11 cellular contexts compared by ENCODE assay signal in genomic region chr11:130634981-130635473, GRCh38.
A peak's percentile ranks its signal among the peaks of the same experiment; 100 is the strongest.
DNase-seq lines count a peak whose midpoint lies in the region; ATAC-seq and TF ChIP-seq lines count a peak whose summit lies in the region.
"Had no signal": no experiment of that assay in that cellular context is flagged by ENCODE, and none has a peak within 500 bp of the region (broad histone marks: within the 10 kb centered on the region; RNA-seq: fewer than 3 reads in every experiment).

No MANE protein-coding gene starts in this region.

- H3K4me3 Mint-ChIP-seq in activated T-cell treated with anti-CD3 and anti-CD28 coated beads, Interleukin-2, amount 50 U/mL, for 72 hours: peak overlapping the region in 1 of 2 donors; percentile 52
- H3K4me3 Mint-ChIP-seq: activated naive CD4-positive, alpha-beta T cell treated with anti-CD3 and anti-CD28 coated beads, Interleukin-2, amount 10 ng/mL, durations not matched to agents 7 days and 5 days had no signal

- no peaks in the 10 kb centered on the region for H3K9me3 Mint-ChIP-seq in activated T-cell treated with anti-CD3 and anti-CD28 coated beads, Interleukin-2, amount 50 U/mL, for 72 hours
- H3K9me3 Mint-ChIP-seq: activated naive CD4-positive, alpha-beta T cell treated with anti-CD3 and anti-CD28 coated beads, Interleukin-2, amount 10 ng/mL, durations not matched to agents 7 days and 5 days had no signal

- intact Hi-C loops in Panc1 (cut with micrococcal nuclease; ENCODE audit: unreplicated experiment): loop anchor here (5.0 kb wide), 2 partner anchors 188 to 192 kb away; partner anchors contain the start of gene ADAMTS15
- intact Hi-C loops in upper lobe of right lung (cut with DNase I): no loop called here

- peaks cover 23% of the 10 kb centered on the region for H3K4me1 Mint-ChIP-seq in activated T-cell treated with anti-CD3 and anti-CD28 coated beads, Interleukin-2, amount 50 U/mL, for 72 hours (ENCODE audit: low read depth)

- POLR2A ChIA-PET in Panc1 (lab: Charles Lee): interaction anchor here (0.6 kb wide), 1 partner anchor 1546 kb away, joined by 5 read pairs; no protein-coding TSS in a partner anchor

- H3K27me3 Mint-ChIP-seq in activated T-cell treated with anti-CD3 and anti-CD28 coated beads, Interleukin-2, amount 50 U/mL, for 72 hours (ENCODE audit: low read depth): peaks cover 17% of the 10 kb centered on the region

- ATAC-seq in activated T-cell treated with anti-CD3 and anti-CD28 coated beads, Interleukin-2, amount 50 U/mL, for 72 hours (replicated peaks in 1 of 2): peak; percentile 26 to 29
- ATAC-seq in Panc1 (peak; percentile 29), upper lobe of right lung (no peak), HG03460 (IDR thresholded peaks at IDR 0.05; ENCODE audit: unreplicated experiment) (no peak), GM21576 (IDR thresholded peaks at IDR 0.05; ENCODE audit: unreplicated experiment) (no peak)
- no peak for ATAC-seq in stimulated activated naive CD8-positive, alpha-beta T cell treated with anti-CD3 and anti-CD28 coated beads, Interleukin-15, Interleukin-2, amounts not matched to agents 100 U/mL and 50 U/mL, for 24 hours

- H3K27ac ChIP-seq in Panc1 (ENCODE audit: low read length) (peak overlapping the region; percentile 99), upper lobe of right lung (peak overlapping the region; percentile 4)
- H3K27ac ChIP-seq: C4-2B had no signal

- DNase-seq in activated T-cell treated with anti-CD3 and anti-CD28 coated beads, Interleukin-2, amount 50 U/mL, for 72 hours: peak; percentile 14 to 34
- no peak for DNase-seq in activated T-cell treated with anti-CD3 and anti-CD28 coated beads for 4 hours
- peak; percentile 88 for DNase-seq in Panc1 (ENCODE audit: low read depth, low spot score)
- DNase-seq in fibroblast of pulmonary artery (ENCODE audit: low read depth): peak; percentile 49
- no peak for DNase-seq in upper lobe of right lung
- DNase-seq in stimulated activated naive CD8-positive, alpha-beta T cell treated with anti-CD3 and anti-CD28 coated beads, Interleukin-15, Interleukin-2, amounts not matched to agents 100 U/mL and 50 U/mL, for 24 hours: no peak
- DNase-seq: activated naive CD4-positive, alpha-beta T cell treated with anti-CD3 and anti-CD28 coated beads, Interleukin-2, amount 10 ng/mL, durations not matched to agents 7 days and 5 days; NCI-H524 had no signal

- no peaks in the 10 kb centered on the region for H3K27me3 ChIP-seq in Panc1 (ENCODE audit: control insufficient read depth, insufficient read depth, low read length)
- no peaks in the 10 kb centered on the region for H3K27me3 ChIP-seq in upper lobe of right lung

- in situ Hi-C loops in Panc1 (cut with HindIII; ENCODE audit: low pct_unique_long_range_greater_than_20kb, low sequenced_read_pairs): no loop called here

- peaks cover 61% of the 10 kb centered on the region for H3K4me1 ChIP-seq in Panc1 (ENCODE audit: control insufficient read depth, insufficient read depth, low read length)
- H3K4me1 ChIP-seq in upper lobe of right lung: peaks cover 16% of the 10 kb centered on the region

- no TSS peak for BruUV-seq in Panc1 (replicated peaks; lab: Mats Ljungman, UMichigan)

- no peak overlapping the region for H3K27ac Mint-ChIP-seq in activated T-cell treated with anti-CD3 and anti-CD28 coated beads, Interleukin-2, amount 50 U/mL, for 72 hours
- H3K27ac Mint-ChIP-seq: activated naive CD4-positive, alpha-beta T cell treated with anti-CD3 and anti-CD28 coated beads, Interleukin-2, amount 10 ng/mL, durations not matched to agents 7 days and 5 days had no signal

- TF ChIP-seq CTCF in Panc1 (IDR thresholded peaks at IDR 0.05) (no peak), fibroblast of pulmonary artery (IDR thresholded peaks at IDR 0.05; ENCODE audit: low read length, missing control alignments) (no peak), upper lobe of right lung (IDR thresholded peaks at IDR 0.05) (no peak)

- peak overlapping the region in 1 of 2 experiments; percentile 2; a peak in 1 of 4 replicates for H3K4me3 ChIP-seq in Panc1 (ENCODE audit: low read depth in 2 of 2, low read length in 2 of 2)
- no peak overlapping the region for H3K4me3 ChIP-seq in fibroblast of pulmonary artery (replicated peaks; ENCODE audit: low read depth, low read length)
- no peak overlapping the region for H3K4me3 ChIP-seq in upper lobe of right lung

- H3K9me3 ChIP-seq in Panc1 (ENCODE audit: control insufficient read depth, insufficient read depth, low read depth, low read length) (no peaks in the 10 kb centered on the region), upper lobe of right lung (no peaks in the 10 kb centered on the region)

- H3K36me3 Mint-ChIP-seq in activated T-cell treated with anti-CD3 and anti-CD28 coated beads, Interleukin-2, amount 50 U/mL, for 72 hours (ENCODE audit: insufficient read depth in 2 of 2): no peaks in the 10 kb centered on the region
- H3K36me3 Mint-ChIP-seq: activated naive CD4-positive, alpha-beta T cell treated with anti-CD3 and anti-CD28 coated beads, Interleukin-2, amount 10 ng/mL, durations not matched to agents 7 days and 5 days had no signal

- CTCF ChIA-PET in Panc1 (lab: Charles Lee): interaction anchor here (0.6 kb wide), 1 partner anchor 81 kb away, joined by 3 read pairs; no protein-coding TSS in a partner anchor

- H3K36me3 ChIP-seq in Panc1 (ENCODE audit: control insufficient read depth, insufficient read depth, low read length) (no peaks in the 10 kb centered on the region), upper lobe of right lung (no peaks in the 10 kb centered on the region)

Comparison
In these comparisons a context has a peak if more than half of its experiments do, and no peak if none do; other contexts are left out.
1. DNase-seq: peak in activated T-cell treated with anti-CD3 and anti-CD28 coated beads, Interleukin-2, amount 50 U/mL, for 72 hours (2 of 2), Panc1 (single experiment) and fibroblast of pulmonary artery (single experiment); none in activated T-cell treated with anti-CD3 and anti-CD28 coated beads for 4 hours (single experiment), upper lobe of right lung (single experiment) and stimulated activated naive CD8-positive, alpha-beta T cell treated with anti-CD3 and anti-CD28 coated beads, Interleukin-15, Interleukin-2, amounts not matched to agents 100 U/mL and 50 U/mL, for 24 hours (single experiment).
2. ATAC-seq: peak in activated T-cell treated with anti-CD3 and anti-CD28 coated beads, Interleukin-2, amount 50 U/mL, for 72 hours (2 of 2) and Panc1 (single experiment); none in upper lobe of right lung (single experiment), stimulated activated naive CD8-positive, alpha-beta T cell treated with anti-CD3 and anti-CD28 coated beads, Interleukin-15, Interleukin-2, amounts not matched to agents 100 U/mL and 50 U/mL, for 24 hours (single experiment), HG03460 (single experiment) and GM21576 (single experiment).